In the genomic region with DNA sequence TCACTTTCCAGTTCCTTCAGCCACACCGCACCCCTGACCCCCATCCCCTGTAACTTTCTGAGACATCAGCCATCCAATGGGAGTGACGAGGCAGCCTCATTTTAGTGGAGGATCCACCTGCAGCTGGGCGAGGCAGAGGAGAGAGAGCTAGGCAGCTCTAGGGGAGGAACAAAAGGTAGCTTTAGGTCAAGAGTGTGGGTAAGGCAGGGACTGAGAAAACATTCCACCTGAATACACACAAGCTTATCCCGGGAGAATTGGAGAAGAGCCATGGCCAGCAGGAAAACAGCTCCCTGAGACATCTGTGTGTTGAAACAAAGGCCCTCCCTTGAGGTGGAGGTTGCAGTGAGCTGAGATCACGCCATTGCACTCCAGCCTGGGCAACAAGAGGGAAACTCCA, we compare ENCODE assay signal across 22 cellular contexts. TPM values are rescaled to one million over a fixed set of nuclear protein-coding genes. Genes with fewer than 3 reads are reported as not detected.
A peak's percentile ranks its signal among the peaks of the same experiment; 100 is the strongest.
DNase-seq lines count a peak whose midpoint lies in the region; ATAC-seq, FAIRE-seq and TF ChIP-seq lines count a peak whose summit lies in the region.
"Had no signal": no experiment of that assay in that cellular context is flagged by ENCODE, and none has a peak within 500 bp of the region (broad histone marks: within the 10 kb centered on the region; RNA-seq: fewer than 3 reads in every experiment).

No MANE protein-coding gene starts in this region.

- no peaks in the 10 kb centered on the region; the same call in 1 of the 2 replicates for H3K9me3 ChIP-seq in HepG2 (ENCODE audit: low read length)
- H3K9me3 ChIP-seq: neutrophil had no signal

- no peaks in the 10 kb centered on the region for H4K20me1 ChIP-seq in HepG2 (ENCODE audit: insufficient read depth, low read length)

- BruUV-seq in HepG2 (replicated peaks; lab: Mats Ljungman, UMichigan), result no TSS peak

- TF ChIP-seq POLR2A in HepG2 (IDR thresholded peaks at IDR 0.05; ENCODE audit: insufficient read depth in 1 of 2, low read depth in 2 of 2, low read length in 2 of 2), result no peak

- no peak overlapping the region for H3K4me3 ChIP-seq in HepG2 (replicated peaks in 1 of 3; ENCODE audit: insufficient read depth in 1 of 3, low read depth in 2 of 3, low read length in 3 of 3)
- H3K4me3 ChIP-seq: skin epidermis had no signal

- 25% methylated on average over 5 of the region's 5 CpGs for WGBS in HepG2 (ENCODE audit: low lambda C conversion rate)

- TF ChIP-seq CTCF in VCaP (conservative IDR thresholded peaks at IDR 0.05) (no peak), HepG2 (CRISPR knock-in tag; IDR thresholded peaks at IDR 0.05) (no peak)

- CTCF ChIA-PET in HepG2 (lab: Yijun Ruan, JAX; ENCODE audit: low intra/inter-chr PET ratio, low total read pairs), result no interaction called here

- in situ Hi-C loops in Caki2 (cut with HindIII; ENCODE audit: low pct_unique_long_range_greater_than_20kb, low sequenced_read_pairs), result no loop called here
- in situ Hi-C loops in HepG2 (cut with HindIII; ENCODE audit: extremely low pct_ligation_motif_present, low pct_unique_long_range_greater_than_20kb), result loop anchor here (10.0 kb wide), 1 partner anchor 515 kb away; no protein-coding TSS in a partner anchor

- TF ChIP-seq RAD21 in HepG2 (CRISPR knock-in tag; IDR thresholded peaks at IDR 0.05), result no peak

- intact Hi-C loops in HepG2 (cut with micrococcal nuclease; ENCODE audit: unreplicated experiment), result no loop called here

- no peak overlapping the region for H3K9ac ChIP-seq in HepG2 (ENCODE audit: insufficient read depth, low read depth, low read length)

- TF ChIP-seq EP300 in HepG2 (IDR thresholded peaks at IDR 0.05; ENCODE audit: low read depth in 2 of 2, low read length in 2 of 2) (no peak), HepG2 (CRISPR knock-in tag; IDR thresholded peaks at IDR 0.05; ENCODE audit: borderline replicate concordance) (no peak)

- H2AFZ ChIP-seq in HepG2 (ENCODE audit: low read length), result no peak overlapping the region

- no peaks in the 10 kb centered on the region for H3K4me1 ChIP-seq in HepG2 (ENCODE audit: insufficient read depth, low read length)

- peak overlapping the region; percentile 70 for H3K27ac ChIP-seq in VCaP
- no peak overlapping the region for H3K27ac ChIP-seq in HepG2 (ENCODE audit: extremely low read length, insufficient read depth, low read length)
- H3K27ac ChIP-seq: neutrophil, skin epidermis had no signal

- no peak overlapping the region for H3K4me2 ChIP-seq in HepG2 (ENCODE audit: low read depth, low read length)

- H3K27me3 ChIP-seq in HepG2 (ENCODE audit: control insufficient read depth in 1 of 2, insufficient read depth in 2 of 2, low read length in 2 of 2), result peaks cover 2 to 33% of the 10 kb centered on the region in 2 experiments; a peak in 3 of 5 replicates

- H3K79me2 ChIP-seq in HepG2 (ENCODE audit: insufficient read depth, low read length), result no peaks in the 10 kb centered on the region

- no peak for FAIRE-seq in HepG2 (lab: Jason Lieb, UNC)
- FAIRE-seq: D721Med had no signal

- ATAC-seq in HG02973 (IDR thresholded peaks at IDR 0.05; ENCODE audit: unreplicated experiment) (no peak), HG03139 (IDR thresholded peaks at IDR 0.05; ENCODE audit: unreplicated experiment) (no peak), HepG2 (no peak)
- ATAC-seq: stimulated activated naive CD8-positive, alpha-beta T cell treated with anti-CD3 and anti-CD28 coated beads, Interleukin-15, amount 100 ng/mL, for 72 hours had no signal

- POLR2A ChIA-PET in HepG2 (lab: Yijun Ruan, JAX), result no interaction called here

- peak; percentile 57 for DNase-seq in Caki2 (ENCODE audit: low read depth)
- peak; percentile 98 for DNase-seq in NCI-H187 treated with DMSO at 0.1 percent for 48 hours (lab: John Stamatoyannopoulos, UW)
- peak; percentile 78 for DNase-seq in kidney tubule cell (ENCODE audit: low spot score)
- DNase-seq in activated gamma-delta T cell (lab: John Stamatoyannopoulos, UW), result no peak
- no peak for DNase-seq in HepG2 (ENCODE audit: low spot score)
- DNase-seq: activated CD4-positive, alpha-beta T cell treated with anti-CD3 and anti-CD28 coated beads, Interleukin-2, amount 50 U/mL, for 4 hours; anterior cingulate cortex; dermis blood vessel endothelial cell; mesendoderm; MV-4-11; NK-92 treated with Interleukin-12 subunit alpha and Interleukin-12 subunit beta, amount 100 ng/mL, for 24 hours; SIG-M5; stimulated activated naive CD8-positive, alpha-beta T cell treated with anti-CD3 and anti-CD28 coated beads, Interleukin-15, amount 100 ng/mL, for 72 hours had no signal

- no peaks in the 10 kb centered on the region for H3K36me3 ChIP-seq in HepG2 (replicated peaks in 1 of 2; ENCODE audit: control insufficient read depth in 1 of 2, insufficient read depth in 2 of 2, low read length in 2 of 2)
- H3K36me3 ChIP-seq: neutrophil had no signal

TF ChIP-seq in HepG2, 621 proteins besides CTCF, POLR2A, EP300 and RAD21 (continues in another document):
- no peak for TF ChIP-seq KDM5B (CRISPR knock-in tag; IDR thresholded peaks at IDR 0.05; ENCODE audit: borderline replicate concordance)
- TF ChIP-seq AGO2 (optimal IDR thresholded peaks at IDR 0.05; ENCODE audit: low read depth, low read length), result no peak
- no peak for TF ChIP-seq ZBTB7A (CRISPR knock-in tag; IDR thresholded peaks at IDR 0.05)
- no peak for TF ChIP-seq JUNB (CRISPR knock-in tag; IDR thresholded peaks at IDR 0.05; ENCODE audit: borderline replicate concordance)
- TF ChIP-seq PHF20 (CRISPR knock-in tag; IDR thresholded peaks at IDR 0.05), result no peak
- no peak for TF ChIP-seq ZNF883 (CRISPR knock-in tag; IDR thresholded peaks at IDR 0.05; ENCODE audit: not compliant biosample characterization)
- TF ChIP-seq REXO4 (CRISPR knock-in tag; IDR thresholded peaks at IDR 0.05; ENCODE audit: borderline replicate concordance), result no peak
- TF ChIP-seq SYNCRIP (IDR thresholded peaks at IDR 0.05; ENCODE audit: insufficient read depth, low read depth, low read length), result no peak

RNA-seq across cellular contexts. Expression of gene KLRG2, which starts 6.7 kb away (rescaled TPM):
- total RNA-seq in Caki2 (2014; rRNA removed; shearing (Covaris generic); ENCODE audit: low replicate concordance), result 5.5 and 15.4 TPM in 2 replicates
- total RNA-seq in HepG2 (2016; rRNA removed; fragmentation: Illumina TruSeq; extraction: Trizol), result not detected in 2 replicates
- not detected in 2 replicates for total RNA-seq in HepG2 (2016; cell fraction: cytosol; rRNA removed; fragmentation: Illumina TruSeq; extraction: Trizol; ENCODE audit: low read depth)
- total RNA-seq in HepG2 (2016; cell fraction: insoluble cytoplasmic fraction; rRNA removed; fragmentation: Illumina TruSeq; extraction: Trizol), result not detected in 2 replicates
- total RNA-seq in HepG2 (2016; cell fraction: membrane; rRNA removed; fragmentation: Illumina TruSeq; extraction: Trizol), result not detected in 2 replicates
- total RNA-seq in HepG2 (2016; cell fraction: nucleus; rRNA removed; fragmentation: Illumina TruSeq; extraction: Trizol), result not detected in 2 replicates
- not detected in 2 replicates for polyA plus RNA-seq in HepG2 (2011; rRNA removed)
- not detected in 2 replicates for polyA plus RNA-seq in HepG2 (2011; cell fraction: cytosol; rRNA removed)
- polyA plus RNA-seq in HepG2 (2011; cell fraction: nucleus; rRNA removed), result not detected in 2 replicates
- polyA plus RNA-seq in HepG2 (2012), result not detected in 2 replicates
- not detected in 2 replicates for polyA plus RNA-seq in HepG2 (2016; cell fraction: cytosol; fragmentation: Illumina TruSeq; extraction: Trizol; ENCODE audit: low read depth)
- polyA plus RNA-seq in HepG2 (2016; cell fraction: insoluble cytoplasmic fraction; fragmentation: Illumina TruSeq; extraction: Trizol; ENCODE audit: low read depth), result not detected in 2 replicates
- polyA plus RNA-seq in HepG2 (2016; cell fraction: membrane; fragmentation: Illumina TruSeq; extraction: Trizol; ENCODE audit: low read depth), result not detected in 2 replicates
- not detected in 2 replicates for polyA plus RNA-seq in HepG2 (2016; cell fraction: nucleus; fragmentation: Illumina TruSeq; extraction: Trizol; ENCODE audit: insufficient read depth, low read depth)
- not detected in 2 replicates for polyA minus RNA-seq in HepG2 (2011; rRNA and poly(A)+ RNA removed; ENCODE audit: low replicate concordance)
- not detected in 2 replicates for polyA minus RNA-seq in HepG2 (2011; cell fraction: cytosol; rRNA and poly(A)+ RNA removed)
- not detected in 2 replicates for polyA minus RNA-seq in HepG2 (2011; cell fraction: nucleus; rRNA and poly(A)+ RNA removed)
- total RNA-seq: HT1080 had no signal
- polyA plus RNA-seq: AG04450 had no signal

RNA-seq across cellular contexts. Expression of gene CLEC2L, which starts 33.4 kb away (rescaled TPM):
- total RNA-seq in Caki2 (2014; rRNA removed; shearing (Covaris generic); ENCODE audit: low replicate concordance), result not detected in 2 replicates
- 0.20 TPM in 2 replicates for total RNA-seq in HepG2 (2016; rRNA removed; fragmentation: Illumina TruSeq; extraction: Trizol)
- 0.20 and 0.26 TPM in 2 replicates for total RNA-seq in HepG2 (2016; cell fraction: cytosol; rRNA removed; fragmentation: Illumina TruSeq; extraction: Trizol; ENCODE audit: low read depth)
- 0.18 and 0.26 TPM in 2 replicates for total RNA-seq in HepG2 (2016; cell fraction: insoluble cytoplasmic fraction; rRNA removed; fragmentation: Illumina TruSeq; extraction: Trizol)
- 0.45 TPM in 1 of 2 replicates, not detected in the other for total RNA-seq in HepG2 (2016; cell fraction: membrane; rRNA removed; fragmentation: Illumina TruSeq; extraction: Trizol)
- total RNA-seq in HepG2 (2016; cell fraction: nucleus; rRNA removed; fragmentation: Illumina TruSeq; extraction: Trizol), result not detected in 2 replicates
- 0.25 and 0.56 TPM in 2 replicates for polyA plus RNA-seq in HepG2 (2011; rRNA removed)
- polyA plus RNA-seq in HepG2 (2011; cell fraction: cytosol; rRNA removed), result 0.28 and 0.48 TPM in 2 replicates
- polyA plus RNA-seq in HepG2 (2011; cell fraction: nucleus; rRNA removed), result 0.23 and 0.24 TPM in 2 replicates
- not detected in 2 replicates for polyA plus RNA-seq in HepG2 (2012)
- polyA plus RNA-seq in HepG2 (2016; cell fraction: cytosol; fragmentation: Illumina TruSeq; extraction: Trizol; ENCODE audit: low read depth), result 0.07 and 0.22 TPM in 2 replicates
- polyA plus RNA-seq in HepG2 (2016; cell fraction: insoluble cytoplasmic fraction; fragmentation: Illumina TruSeq; extraction: Trizol; ENCODE audit: low read depth), result 0.29 and 0.39 TPM in 2 replicates
- 0.48 and 0.54 TPM in 2 replicates for polyA plus RNA-seq in HepG2 (2016; cell fraction: membrane; fragmentation: Illumina TruSeq; extraction: Trizol; ENCODE audit: low read depth)
- polyA plus RNA-seq in HepG2 (2016; cell fraction: nucleus; fragmentation: Illumina TruSeq; extraction: Trizol; ENCODE audit: insufficient read depth, low read depth), result 0.59 TPM in 1 of 2 replicates, not detected in the other
- polyA minus RNA-seq in HepG2 (2011; rRNA and poly(A)+ RNA removed; ENCODE audit: low replicate concordance), result 0.70 TPM in 1 of 2 replicates, not detected in the other
- polyA minus RNA-seq in HepG2 (2011; cell fraction: cytosol; rRNA and poly(A)+ RNA removed), result not detected in 2 replicates
- polyA minus RNA-seq in HepG2 (2011; cell fraction: nucleus; rRNA and poly(A)+ RNA removed), result not detected in 2 replicates
- total RNA-seq: activated T-helper 1 cell treated with anti-CD3 and anti-CD28 coated beads, Interleukin-12 subunit alpha, Interleukin-12 subunit beta, Interleukin-2, Interleukin-4 antibody, amounts not matched to agents 30 ng/mL and 10 ng/mL and 1 ng/mL, durations not matched to agents 14 hours and 24 hours and 36 hours; dermis blood vessel endothelial cell; HT1080 had no signal
- polyA plus RNA-seq: AG04450 had no signal

Comparison
In these comparisons a context has a peak if more than half of its experiments do, and no peak if none do; other contexts are left out.
1. DNase-seq: peak in Caki2 (single experiment), NCI-H187 treated with DMSO at 0.1 percent for 48 hours (single experiment) and kidney tubule cell (single experiment); none in activated gamma-delta T cell (single experiment) and HepG2 (single experiment).